ENCODE assay signal across 8 cellular contexts in the genomic region with DNA sequence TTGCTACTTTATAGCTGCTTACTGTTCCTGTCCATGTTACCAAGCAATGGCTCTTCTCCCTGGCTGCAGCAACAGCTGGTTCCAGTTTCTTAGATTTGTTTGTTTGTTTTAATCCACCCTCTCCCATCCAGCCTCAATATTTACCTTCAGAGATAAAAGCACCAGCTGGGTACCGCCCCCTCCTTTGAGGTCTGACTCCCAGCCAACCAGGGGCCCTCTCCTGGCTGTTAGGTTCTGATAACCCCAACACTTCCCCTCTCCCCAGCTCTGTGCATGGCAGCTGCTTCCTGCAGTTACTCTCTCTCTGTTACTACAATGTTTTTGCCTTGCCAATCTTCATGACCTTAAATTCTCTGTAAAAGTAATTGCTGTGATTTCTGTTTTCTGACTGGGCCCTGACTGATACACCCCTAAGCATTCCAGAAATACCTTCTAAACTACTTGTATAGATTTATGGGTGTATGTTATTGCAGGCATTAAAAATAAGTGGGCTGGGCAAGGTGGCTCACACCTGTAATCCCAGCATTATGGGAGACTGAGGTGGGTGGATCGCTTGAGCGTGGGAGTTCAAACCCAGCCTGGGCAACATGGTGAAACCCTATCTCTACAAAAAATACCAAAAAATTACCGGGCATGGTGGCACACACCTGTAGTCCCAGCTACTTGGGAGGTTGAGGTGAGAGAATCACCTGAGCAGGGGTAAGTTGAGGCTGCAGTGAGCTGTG. TPM values are rescaled to one million over a fixed set of nuclear protein-coding genes. Genes with fewer than 3 reads are reported as not detected.
DNase-seq lines count a peak whose midpoint lies in the region; ATAC-seq and TF ChIP-seq lines count a peak whose summit lies in the region.

No MANE protein-coding gene starts in this region.

- peak overlapping the region; percentile 40 for H3K4me2 ChIP-seq in skeletal muscle satellite cell (ENCODE audit: low read length)

- TF ChIP-seq CTCF in colonic mucosa (IDR thresholded peaks at IDR 0.05) (no peak), sigmoid colon (IDR thresholded peaks at IDR 0.05) (no peak)

- in situ Hi-C loops in KBM-7 (cut with MboI; ENCODE audit: low pct_unique_long_range_greater_than_20kb, low sequenced_read_pairs), result no loop called here

- H3K9ac ChIP-seq in colonic mucosa (ENCODE audit: low read depth in 2 of 2, low read length in 2 of 2), result peak overlapping the region in 1 of 2 donors; percentile 62
- H3K9ac ChIP-seq in skeletal muscle satellite cell (ENCODE audit: low read depth, low read length), result peak overlapping the region; percentile 14

- H3K36me3 ChIP-seq in colonic mucosa (no peaks in the 10 kb centered on the region), skeletal muscle satellite cell (ENCODE audit: insufficient read depth, low read length) (peaks cover 6% of the 10 kb centered on the region), sigmoid colon (no peaks in the 10 kb centered on the region)

- H3K27me3 ChIP-seq in colonic mucosa (no peaks in the 10 kb centered on the region), skeletal muscle satellite cell (ENCODE audit: control insufficient read depth, insufficient read depth, low read length) (no peaks in the 10 kb centered on the region), sigmoid colon (no peaks in the 10 kb centered on the region)

- intact Hi-C loops in colonic mucosa (cut with DNase I), result no loop called here
- intact Hi-C loops in Right ventricle myocardium inferior (cut with DNase I), result loop anchor here (5.0 kb wide), 1 partner anchor 196 kb away; no protein-coding TSS in a partner anchor
- intact Hi-C loops in sigmoid colon (cut with DNase I), result no loop called here

- DNase-seq in stimulated activated CD8-positive, alpha-beta memory T cell treated with anti-CD3 and anti-CD28 coated beads, Interleukin-12 subunit alpha, Interleukin-12 subunit beta, amount 100 ng/mL, for 1 hour (ENCODE audit: low read depth), result peak; percentile 15
- no peak for DNase-seq in stimulated activated CD8-positive, alpha-beta memory T cell treated with anti-CD3 and anti-CD28 coated beads, Interleukin-4, amount 100 ng/mL, for 48 hours
- peak; percentile 98 for DNase-seq in KBM-7
- peak; percentile 96 for DNase-seq in OCI-M1 (lab: John Stamatoyannopoulos, UW)
- DNase-seq in colonic mucosa, result peak; percentile 90
- DNase-seq in Right ventricle myocardium inferior (ENCODE audit: missing footprints), result no peak
- DNase-seq in sigmoid colon, result no peak

- H3K9me3 ChIP-seq in colonic mucosa (no peaks in the 10 kb centered on the region), skeletal muscle satellite cell (replicated peaks; ENCODE audit: low read length) (no peaks in the 10 kb centered on the region), sigmoid colon (no peaks in the 10 kb centered on the region)

- no peak for TF ChIP-seq EP300 in sigmoid colon (IDR thresholded peaks at IDR 0.05)

- 17 to 57% methylated on average over 4 of the region's 4 CpGs for WGBS in sigmoid colon, 2 donors

- H3K4me3 ChIP-seq in colonic mucosa (no peak overlapping the region), skeletal muscle satellite cell (ENCODE audit: low read length) (no peak overlapping the region), sigmoid colon (no peak overlapping the region)

- H3K27ac ChIP-seq in colonic mucosa (peak overlapping the region; percentile 3), sigmoid colon (no peak overlapping the region)

- H3K4me1 ChIP-seq in colonic mucosa (no peaks in the 10 kb centered on the region), skeletal muscle satellite cell (ENCODE audit: control insufficient read depth, insufficient read depth, low read length) (peaks cover 37% of the 10 kb centered on the region), sigmoid colon (peaks cover 0 to 21% (median 12%) of the 10 kb centered on the region in 4 donors)

- no peak for TF ChIP-seq POLR2A in sigmoid colon (IDR thresholded peaks at IDR 0.05)

- ATAC-seq in Right ventricle myocardium inferior, result no peak

RNA-seq across cellular contexts. Expression of a gene that starts 2.6 kb away (rescaled TPM):
- total RNA-seq in colonic mucosa (10 to 100 TPM; 36.5 to 59.9 TPM), Right ventricle myocardium inferior (3.2 TPM), sigmoid colon (1 to 10 TPM; 2.1 to 10.0 (median 5.6) TPM)
- 20.8 and 22.3 TPM in 2 replicates for total RNA-seq in skeletal muscle satellite cell (2012; rRNA removed)
- 1 to 10 TPM; 2.8 to 7.3 (median 6.6) TPM for polyA plus RNA-seq in sigmoid colon

Comparison
In these comparisons a context has a peak if more than half of its experiments do, and no peak if none do; other contexts are left out.
1. DNase-seq: peak in stimulated activated CD8-positive, alpha-beta memory T cell treated with anti-CD3 and anti-CD28 coated beads, Interleukin-12 subunit alpha, Interleukin-12 subunit beta, amount 100 ng/mL, for 1 hour (single experiment), KBM-7 (single experiment), OCI-M1 (single experiment) and colonic mucosa (single experiment); none in stimulated activated CD8-positive, alpha-beta memory T cell treated with anti-CD3 and anti-CD28 coated beads, Interleukin-4, amount 100 ng/mL, for 48 hours (single experiment), Right ventricle myocardium inferior (single experiment) and sigmoid colon (single experiment).